In the genomic region with DNA sequence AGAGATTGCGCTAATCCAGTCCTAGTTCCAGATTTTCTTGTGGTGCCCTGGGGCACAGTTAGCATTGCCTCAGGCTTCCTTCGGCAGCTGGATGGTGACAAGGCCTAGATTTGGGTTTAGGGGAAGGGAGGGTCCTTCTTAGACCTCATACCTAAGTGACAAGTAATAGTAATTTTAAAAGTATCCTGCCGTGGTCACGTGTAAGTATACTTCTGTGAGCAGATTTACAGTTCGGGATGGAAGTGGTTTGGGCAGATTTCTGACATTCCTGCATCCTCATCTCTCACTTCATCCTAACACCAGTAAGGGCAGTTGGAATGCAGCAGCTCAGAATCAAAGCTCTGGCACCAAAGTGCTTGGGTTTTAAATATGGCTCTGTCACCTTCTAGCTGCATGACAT, we compare ENCODE assay signal across 16 cellular contexts.
"Had no signal": no experiment of that assay in that cellular context is flagged by ENCODE, and none has a peak within 500 bp of the region (broad histone marks: within the 10 kb centered on the region; RNA-seq: fewer than 3 reads in every experiment).

No MANE protein-coding gene starts in this region.

- H2AFZ ChIP-seq: hepatocyte had no signal

- H3K27me3 ChIP-seq: ascending aorta, hepatocyte, right lobe of liver, spleen, suprapubic skin had no signal

- H3K36me3 ChIP-seq: ascending aorta, right lobe of liver, spleen, suprapubic skin, WERI-Rb-1 had no signal

- H3K27ac ChIP-seq: ascending aorta, hepatocyte, psoas muscle, right lobe of liver, spleen, suprapubic skin, WERI-Rb-1 had no signal

- H3K4me2 ChIP-seq: hepatocyte had no signal

- DNase-seq: activated CD4-positive, alpha-beta memory T cell treated with anti-CD3 and anti-CD28 coated beads for 36 hours; activated CD4-positive, alpha-beta T cell treated with anti-CD3 and anti-CD28 coated beads for 36 hours; activated CD8-positive, alpha-beta memory T cell treated with anti-CD3 and anti-CD28 coated beads, Interleukin-2, amount 10 ng/mL, durations not matched to agents 7 days and 5 days; activated naive CD4-positive, alpha-beta T cell treated with anti-CD3 and anti-CD28 coated beads, Interleukin-2, amount 10 ng/mL, durations not matched to agents 7 days and 5 days; activated T-cell treated with anti-CD3 and anti-CD28 coated beads, Interleukin-2, amount 50 U/mL, for 24 hours; erythroblast; nephron progenitor cell; psoas muscle; right lobe of liver; spleen; T-cell; T-helper 9 cell; WERI-Rb-1 had no signal

- ATAC-seq: activated CD4-positive, alpha-beta T cell treated with anti-CD3 and anti-CD28 coated beads for 36 hours; activated CD8-positive, alpha-beta memory T cell treated with anti-CD3 and anti-CD28 coated beads, Interleukin-2, amount 10 ng/mL, durations not matched to agents 7 days and 5 days; psoas muscle; T-cell had no signal

- H3K4me3 ChIP-seq: ascending aorta, hepatocyte, psoas muscle, right lobe of liver, spleen, suprapubic skin had no signal

- H3K9me3 ChIP-seq: ascending aorta, psoas muscle, right lobe of liver, spleen, suprapubic skin had no signal

- H3K79me2 ChIP-seq: hepatocyte had no signal

- H3K4me1 ChIP-seq: ascending aorta, psoas muscle, right lobe of liver, suprapubic skin had no signal
